1 cellular context compared by ENCODE assay signal in the genomic region with DNA sequence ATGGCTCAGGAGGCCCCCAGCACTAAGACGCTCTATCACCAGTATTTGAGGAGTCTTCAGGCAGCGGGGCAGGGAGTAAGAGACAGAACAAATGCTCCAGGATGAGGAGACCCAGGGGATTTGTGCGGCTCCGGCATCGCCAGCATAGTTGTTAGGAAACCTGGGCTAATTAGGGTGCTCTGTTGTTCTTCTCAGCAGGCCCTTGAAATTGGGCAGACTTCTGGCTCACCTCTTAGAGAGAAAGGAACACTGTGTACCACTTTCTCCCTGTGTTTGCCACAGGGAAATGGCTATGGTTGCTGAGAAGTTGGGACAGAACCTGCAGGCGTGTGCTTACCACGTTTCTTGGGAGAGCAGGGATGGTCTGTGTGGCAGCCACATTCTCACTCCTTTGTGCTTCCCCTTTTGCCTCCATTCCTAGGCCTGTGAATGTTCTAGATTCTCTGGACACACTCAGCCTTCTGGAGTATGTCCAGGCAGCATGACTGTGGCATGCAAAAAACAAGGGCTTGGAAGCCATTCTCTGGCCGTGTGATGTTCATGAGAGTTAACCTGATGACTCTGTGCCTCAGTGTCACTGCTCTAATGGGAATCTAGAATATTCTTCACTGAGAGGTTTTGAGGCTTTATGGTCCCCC.
TF ChIP-seq lines count a peak whose summit lies in the region.

No MANE protein-coding gene starts in this region.

TF ChIP-seq in GM12878, 131 proteins besides CTCF, POLR2A, EP300 and RAD21 (continued from another document):
- TF ChIP-seq, protein P1, sequence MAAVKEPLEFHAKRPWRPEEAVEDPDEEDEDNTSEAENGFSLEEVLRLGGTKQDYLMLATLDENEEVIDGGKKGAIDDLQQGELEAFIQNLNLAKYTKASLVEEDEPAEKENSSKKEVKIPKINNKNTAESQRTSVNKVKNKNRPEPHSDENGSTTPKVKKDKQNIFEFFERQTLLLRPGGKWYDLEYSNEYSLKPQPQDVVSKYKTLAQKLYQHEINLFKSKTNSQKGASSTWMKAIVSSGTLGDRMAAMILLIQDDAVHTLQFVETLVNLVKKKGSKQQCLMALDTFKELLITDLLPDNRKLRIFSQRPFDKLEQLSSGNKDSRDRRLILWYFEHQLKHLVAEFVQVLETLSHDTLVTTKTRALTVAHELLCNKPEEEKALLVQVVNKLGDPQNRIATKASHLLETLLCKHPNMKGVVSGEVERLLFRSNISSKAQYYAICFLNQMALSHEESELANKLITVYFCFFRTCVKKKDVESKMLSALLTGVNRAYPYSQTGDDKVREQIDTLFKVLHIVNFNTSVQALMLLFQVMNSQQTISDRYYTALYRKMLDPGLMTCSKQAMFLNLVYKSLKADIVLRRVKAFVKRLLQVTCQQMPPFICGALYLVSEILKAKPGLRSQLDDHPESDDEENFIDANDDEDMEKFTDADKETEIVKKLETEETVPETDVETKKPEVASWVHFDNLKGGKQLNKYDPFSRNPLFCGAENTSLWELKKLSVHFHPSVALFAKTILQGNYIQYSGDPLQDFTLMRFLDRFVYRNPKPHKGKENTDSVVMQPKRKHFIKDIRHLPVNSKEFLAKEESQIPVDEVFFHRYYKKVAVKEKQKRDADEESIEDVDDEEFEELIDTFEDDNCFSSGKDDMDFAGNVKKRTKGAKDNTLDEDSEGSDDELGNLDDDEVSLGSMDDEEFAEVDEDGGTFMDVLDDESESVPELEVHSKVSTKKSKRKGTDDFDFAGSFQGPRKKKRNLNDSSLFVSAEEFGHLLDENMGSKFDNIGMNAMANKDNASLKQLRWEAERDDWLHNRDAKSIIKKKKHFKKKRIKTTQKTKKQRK (IDR thresholded peaks at IDR 0.05; ENCODE audit: low read depth, low read length) = no peak
- TF ChIP-seq ZSCAN29 (IDR thresholded peaks at IDR 0.05) = no peak
